In genomic region chr1:204074274-204075115, GRCh38 we compare ENCODE assay signal across 8 cellular contexts. TPM values are rescaled to one million over a fixed set of nuclear protein-coding genes. Genes with fewer than 3 reads are reported as not detected.
A peak's percentile ranks its signal among the peaks of the same experiment; 100 is the strongest.
DNase-seq lines count a peak whose midpoint lies in the region; ATAC-seq lines count a peak whose summit lies in the region.

No MANE protein-coding gene starts in this region.

- no peaks in the 10 kb centered on the region for H3K9me3 ChIP-seq in skeletal muscle tissue (ENCODE audit: control insufficient read depth in 3 of 3, low read length in 3 of 3)

- H3K4me1 ChIP-seq in skeletal muscle tissue (ENCODE audit: control insufficient read depth in 3 of 3, insufficient read depth in 3 of 3, low read length in 3 of 3): peaks cover 19 to 44% (median 39%) of the 10 kb centered on the region in 3 donors

- ATAC-seq in HG02610 (IDR thresholded peaks at IDR 0.05; ENCODE audit: unreplicated experiment) (no peak), HG03354 (IDR thresholded peaks at IDR 0.05; ENCODE audit: poor library complexity, severe bottlenecking, unreplicated experiment) (no peak)

- no peaks in the 10 kb centered on the region for H3K9me3 Mint-ChIP-seq in T-helper 1 cell treated with Interleukin-12 subunit alpha and Interleukin-12 subunit beta and Interleukin-4 antibody, amounts not matched to agents 30 μg/mL and 1 μg/mL, for 36 hours

- H3K27me3 Mint-ChIP-seq in T-helper 1 cell treated with Interleukin-12 subunit alpha and Interleukin-12 subunit beta and Interleukin-4 antibody, amounts not matched to agents 30 μg/mL and 1 μg/mL, for 36 hours (ENCODE audit: low read depth): peaks cover 84% of the 10 kb centered on the region

- H3K4me3 Mint-ChIP-seq in T-helper 1 cell treated with Interleukin-12 subunit alpha and Interleukin-12 subunit beta and Interleukin-4 antibody, amounts not matched to agents 30 μg/mL and 1 μg/mL, for 36 hours: peak overlapping the region; percentile 41

- peak overlapping the region; percentile 81 to 89 (median 86) for H3K4me3 ChIP-seq in skeletal muscle tissue (ENCODE audit: low read length in 3 of 3)

- H3K9ac ChIP-seq in skeletal muscle tissue (ENCODE audit: low read depth in 1 of 3, low read length in 3 of 3): peak overlapping the region; percentile 75 to 82 (median 76)

- DNase-seq in T-helper 1 cell: no peak
- DNase-seq in NCI-H774 (lab: John Stamatoyannopoulos, UW): peak; percentile 40
- peak; percentile 62 for DNase-seq in kidney glomerular epithelial cell (lab: John Stamatoyannopoulos, UW)

- H3K4me1 Mint-ChIP-seq in T-helper 1 cell treated with Interleukin-12 subunit alpha and Interleukin-12 subunit beta and Interleukin-4 antibody, amounts not matched to agents 30 μg/mL and 1 μg/mL, for 36 hours (ENCODE audit: low read depth): peaks cover 2% of the 10 kb centered on the region

- no peak overlapping the region for H3K27ac Mint-ChIP-seq in T-helper 1 cell treated with Interleukin-12 subunit alpha and Interleukin-12 subunit beta and Interleukin-4 antibody, amounts not matched to agents 30 μg/mL and 1 μg/mL, for 36 hours

- H3K27me3 ChIP-seq in skeletal muscle tissue (ENCODE audit: control insufficient read depth in 3 of 3, insufficient read depth in 3 of 3, low read length in 3 of 3): peaks cover 0 to 7% (median 7%) of the 10 kb centered on the region in 3 donors

- no peaks in the 10 kb centered on the region for H3K36me3 ChIP-seq in skeletal muscle tissue (ENCODE audit: control insufficient read depth in 3 of 3, insufficient read depth in 3 of 3, low read length in 3 of 3)

- H3K27ac ChIP-seq in cingulate gyrus (ENCODE audit: low read depth, low read length) (peak overlapping the region; percentile 47), skeletal muscle tissue (ENCODE audit: low read depth, low read length) (peak overlapping the region; percentile 71)

- H3K36me3 Mint-ChIP-seq in T-helper 1 cell treated with Interleukin-12 subunit alpha and Interleukin-12 subunit beta and Interleukin-4 antibody, amounts not matched to agents 30 μg/mL and 1 μg/mL, for 36 hours (ENCODE audit: low read depth): no peaks in the 10 kb centered on the region

RNA-seq across cellular contexts. Expression of gene SOX13, which starts 1.6 kb away (rescaled TPM):
- 4.7 TPM for total RNA-seq in skeletal muscle tissue

Comparison
In these comparisons a context has a peak if more than half of its experiments do, and no peak if none do; other contexts are left out.
1. DNase-seq: peak in NCI-H774 (single experiment) and kidney glomerular epithelial cell (single experiment); none in T-helper 1 cell (0 of 5).